Comparison of ENCODE assay signal across 17 cellular contexts in the genomic region with DNA sequence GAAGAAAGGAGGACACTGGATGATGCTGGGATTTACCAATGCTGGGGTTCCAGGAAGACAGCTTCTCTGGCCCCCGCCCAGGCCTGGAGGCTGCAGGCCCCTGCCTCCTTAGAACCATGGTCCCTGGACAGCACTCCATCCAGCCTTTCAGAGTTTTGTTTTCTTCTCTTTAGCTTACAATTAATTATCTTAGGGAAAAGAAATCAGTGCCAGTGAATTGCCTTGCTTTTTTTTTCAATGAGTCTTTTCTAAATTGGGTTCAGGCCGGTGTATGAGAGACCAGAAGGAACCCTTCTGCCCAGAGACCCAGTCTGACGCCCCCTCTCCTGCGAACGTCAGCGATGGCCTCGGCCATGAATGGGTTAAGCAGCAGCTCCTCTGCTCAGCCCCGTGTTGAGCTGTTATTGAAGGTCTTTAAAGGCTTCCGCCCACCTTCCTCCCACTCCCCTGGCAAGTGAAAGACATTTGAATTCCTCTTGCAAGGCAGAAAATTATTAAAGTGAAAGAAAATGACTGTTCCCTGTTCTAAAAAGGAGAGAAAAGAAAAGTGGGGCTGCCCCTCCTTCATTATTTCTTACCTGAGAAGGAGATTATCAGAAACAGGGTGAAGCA.
DNase-seq lines count a peak whose midpoint lies in the region; ATAC-seq, FAIRE-seq and TF ChIP-seq lines count a peak whose summit lies in the region.
"Had no signal": no experiment of that assay in that cellular context is flagged by ENCODE, and none has a peak within 500 bp of the region (broad histone marks: within the 10 kb centered on the region; RNA-seq: fewer than 3 reads in every experiment).

No MANE protein-coding gene starts in this region.

- H2BK5ac ChIP-seq in H1 (ENCODE audit: low read depth, low read length): no peak overlapping the region

- peak overlapping the region; percentile 82 for H4K5ac ChIP-seq in H1 (ENCODE audit: insufficient read length, low read depth, low read length)

- no peak overlapping the region for H2AK5ac ChIP-seq in H1 (ENCODE audit: low read depth, low read length)

- H3K4me3 Mint-ChIP-seq in nephron progenitor cell: peak overlapping the region; percentile 53
- H3K4me3 Mint-ChIP-seq: activated naive CD8-positive, alpha-beta T cell treated with anti-CD3 and anti-CD28 coated beads, Interleukin-2, amount 50 U/mL, for 24 hours; dendritic cell treated with granulocyte-macrophage colony-stimulating factor and Interleukin-4, amounts not matched to agents 40 ng/mL and 50 ng/mL, for 4 days had no signal

- TF ChIP-seq CTCF in HEK293 (tag by site-specific recombination; IDR thresholded peaks at IDR 0.05): no peak
- no peak for TF ChIP-seq CTCF in H1 (IDR thresholded peaks at IDR 0.05; ENCODE audit: control extremely low read depth in 1 of 3, insufficient read depth in 1 of 3, low read depth in 1 of 3, low read length in 3 of 3)
- TF ChIP-seq CTCF in nephron progenitor cell (IDR thresholded peaks at IDR 0.05): no peak

- H3K23me2 ChIP-seq in H1 (ENCODE audit: low read depth, low read length): no peaks in the 10 kb centered on the region

- no peak overlapping the region for H3K56ac ChIP-seq in H1 (replicated peaks; ENCODE audit: insufficient read length, low read depth, low read length)

- H3K36me3 ChIP-seq in HEK293 (ENCODE audit: control insufficient read depth in 2 of 2, insufficient read depth in 1 of 2, low read length in 2 of 2) (no peaks in the 10 kb centered on the region), H1 (ENCODE audit: control insufficient read depth in 2 of 4, insufficient read depth in 4 of 4, low read length in 3 of 4) (no peaks in the 10 kb centered on the region)
- H3K36me3 ChIP-seq: right atrium auricular region had no signal

- H2BK120ac ChIP-seq in H1 (replicated peaks; ENCODE audit: low read depth, low read length): peak overlapping the region; percentile 84

- ATAC-seq in GM21825 (IDR thresholded peaks at IDR 0.05; ENCODE audit: unreplicated experiment) (no peak), GM21447 (IDR thresholded peaks at IDR 0.05; ENCODE audit: unreplicated experiment) (no peak)
- ATAC-seq: activated naive CD8-positive, alpha-beta T cell treated with anti-CD3 and anti-CD28 coated beads, Interleukin-2, amount 50 U/mL, for 24 hours had no signal

- TF ChIP-seq RAD21 in H1 (IDR thresholded peaks at IDR 0.05 in 1 of 2, conservative IDR thresholded peaks at IDR 0.05 in 1 of 2; ENCODE audit: low read depth in 2 of 2, low read length in 2 of 2): no peak

- no peak for FAIRE-seq in H1 (lab: Jason Lieb, UNC)
- FAIRE-seq: bronchial epithelial cell had no signal

- peak overlapping the region; percentile 34 for H4K91ac ChIP-seq in H1 (replicated peaks; ENCODE audit: insufficient read length, low read length)

- H4K8ac ChIP-seq in H1 (ENCODE audit: extremely low read depth, insufficient read depth, low read length): no peak overlapping the region

- no peak overlapping the region for H3K27ac ChIP-seq in HEK293 (ENCODE audit: extremely low read depth, low read depth, low read length)
- no peak overlapping the region; the same call in 1 of the 2 replicates for H3K27ac ChIP-seq in H1 (ENCODE audit: low read depth, low read length)
- H3K27ac ChIP-seq: right atrium auricular region had no signal

- peak overlapping the region; percentile 27 for H3K27ac Mint-ChIP-seq in nephron progenitor cell
- H3K27ac Mint-ChIP-seq: activated naive CD8-positive, alpha-beta T cell treated with anti-CD3 and anti-CD28 coated beads, Interleukin-2, amount 50 U/mL, for 24 hours; dendritic cell treated with granulocyte-macrophage colony-stimulating factor and Interleukin-4, amounts not matched to agents 40 ng/mL and 50 ng/mL, for 4 days had no signal

- no peak for TF ChIP-seq POLR2A in H1 (IDR thresholded peaks at IDR 0.05; ENCODE audit: control extremely low read depth in 1 of 2, low read depth in 2 of 2, low read length in 2 of 2)

- no peak for TF ChIP-seq EP300 in H1 (IDR thresholded peaks at IDR 0.05; ENCODE audit: borderline replicate concordance in 1 of 2, low read depth in 2 of 2, low read length in 2 of 2)

- H3K23ac ChIP-seq in H1 (ENCODE audit: insufficient read length): no peak overlapping the region

- WGBS in H1 (ENCODE audit: extremely low coverage in 1 of 2, insufficient coverage in 1 of 2, insufficient read length in 1 of 2, insufficient replicate concordance in 2 of 2, low coverage in 1 of 2, low lambda C conversion rate in 2 of 2, missing lambda C conversion rate in 1 of 2), 2 experiments: 14% methylated on average over 9 of the region's 9 CpGs; no CpG with 5 or more reads in 1 of the 2 experiments

- H2BK12ac ChIP-seq in H1 (ENCODE audit: low read depth, low read length): no peak overlapping the region

- peak overlapping the region; percentile 49 to 53 for H3K4me2 ChIP-seq in H1 (ENCODE audit: insufficient read depth in 1 of 2, low read depth in 2 of 2, low read length in 2 of 2)

- peak; percentile 26 for DNase-seq in CD1c-positive myeloid dendritic cell (ENCODE audit: extremely low spot score)
- no peak for DNase-seq in H1 (ENCODE audit: low read depth in 1 of 2, low spot score in 2 of 2)
- peak; percentile 34 for DNase-seq in nephron progenitor cell
- DNase-seq in DMS79 (lab: John Stamatoyannopoulos, UW): no peak
- no peak for DNase-seq in NCI-H2081 (lab: John Stamatoyannopoulos, UW)
- DNase-seq: activated naive CD8-positive, alpha-beta T cell treated with anti-CD3 and anti-CD28 coated beads, Interleukin-2, amount 50 U/mL, for 24 hours; DND-41; NCI-H748 treated with DMSO at 0.1 percent for 48 hours; SHP77 treated with DMSO at 0.1 percent for 48 hours; stimulated activated naive CD4-positive, alpha-beta T cell treated with Interleukin-2 at 50 U/mL for 16 hours; trophoblast cell had no signal

- H3K36me3 Mint-ChIP-seq in nephron progenitor cell (ENCODE audit: low read depth): peaks cover 9% of the 10 kb centered on the region

- H2AFZ ChIP-seq in H1 (ENCODE audit: low read length): 0 out of 2 replicates have a peak overlapping the region, but pooled peaks have one; percentile 12

- H3K18ac ChIP-seq in H1 (ENCODE audit: extremely low read depth, low read length): peak overlapping the region; percentile 3; the same call in 1 of the 2 replicates

- POLR2A ChIA-PET in HEK293 (lab: Yijun Ruan, JAX): no interaction called here
- POLR2A ChIA-PET in H1 (lab: Charles Lee; ENCODE audit: partially characterized antibody): interaction anchor here (0.7 to 1.3 kb wide), 2 partner anchors 53 to 1163 kb away, joined by 3 read pairs; a partner anchor contains a TSS

- no peaks in the 10 kb centered on the region for H4K20me1 ChIP-seq in H1 (replicated peaks in 1 of 2; ENCODE audit: control insufficient read depth in 1 of 2, insufficient read depth in 2 of 2, low read length in 2 of 2)

- H3K9ac ChIP-seq in H1 (replicated peaks in 1 of 4; ENCODE audit: extremely low read depth in 1 of 4, low read depth in 3 of 4, low read length in 3 of 4): no peak overlapping the region

- H3K27me3 ChIP-seq in H1 (replicated peaks in 1 of 4; ENCODE audit: control insufficient read depth in 3 of 4, extremely low read depth in 1 of 4, insufficient read depth in 3 of 4, low read length in 3 of 4): no peaks in the 10 kb centered on the region
- H3K27me3 ChIP-seq: right atrium auricular region had no signal

- H3K79me2 ChIP-seq in H1 (ENCODE audit: control insufficient read depth in 1 of 2, insufficient read depth in 2 of 2, low read length in 2 of 2): no peaks in the 10 kb centered on the region

- H3K4me1 Mint-ChIP-seq in nephron progenitor cell: peaks cover 40% of the 10 kb centered on the region
- H3K4me1 Mint-ChIP-seq: activated naive CD8-positive, alpha-beta T cell treated with anti-CD3 and anti-CD28 coated beads, Interleukin-2, amount 50 U/mL, for 24 hours had no signal

- peak overlapping the region; percentile 38; the same call in 1 of the 2 replicates for H2BK20ac ChIP-seq in H1 (ENCODE audit: low read length)

- H3K9me3 ChIP-seq in HEK293 (ENCODE audit: control insufficient read depth, insufficient read depth, low read depth, low read length) (no peaks in the 10 kb centered on the region), H1 (ENCODE audit: insufficient read depth in 2 of 2, low read depth in 1 of 2, low read length in 1 of 2) (no peaks in the 10 kb centered on the region)
- H3K9me3 ChIP-seq: right atrium auricular region had no signal

- no peaks in the 10 kb centered on the region for H3K79me1 ChIP-seq in H1 (ENCODE audit: low read depth, low read length)

- H3K4me1 ChIP-seq in HEK293 (ENCODE audit: control insufficient read depth, insufficient read depth, low read length) (no peaks in the 10 kb centered on the region), H1 (replicated peaks in 1 of 4; ENCODE audit: control insufficient read depth in 3 of 4, insufficient read depth in 4 of 4, low read length in 3 of 4) (peaks cover 5 to 29% (median 19%) of the 10 kb centered on the region in 4 experiments)
- H3K4me1 ChIP-seq: right atrium auricular region had no signal

- no peak overlapping the region for H3K4ac ChIP-seq in H1 (replicated peaks; ENCODE audit: insufficient read length, low read depth, low read length)

- H3K27me3 Mint-ChIP-seq in nephron progenitor cell (ENCODE audit: low read depth, poor library complexity): no peaks in the 10 kb centered on the region

- no peaks in the 10 kb centered on the region for H3K9me3 Mint-ChIP-seq in nephron progenitor cell
- H3K9me3 Mint-ChIP-seq: activated naive CD8-positive, alpha-beta T cell treated with anti-CD3 and anti-CD28 coated beads, Interleukin-2, amount 50 U/mL, for 24 hours; dendritic cell treated with granulocyte-macrophage colony-stimulating factor and Interleukin-4, amounts not matched to agents 40 ng/mL and 50 ng/mL, for 4 days had no signal

- no peak overlapping the region for H2BK15ac ChIP-seq in H1 (ENCODE audit: low read length)

- no peak overlapping the region for H3K14ac ChIP-seq in H1 (ENCODE audit: insufficient read length)

- H3K4me3 ChIP-seq in HEK293 (ENCODE audit: low read depth, low read length) (no peak overlapping the region), H1 (ENCODE audit: extremely low read depth in 1 of 4, insufficient read depth in 2 of 4, low read depth in 3 of 4, low read length in 4 of 4) (peak overlapping the region in 2 of 4 experiments; percentile 8 to 42; a peak in 4 of 8 replicates)
- H3K4me3 ChIP-seq: right atrium auricular region had no signal

- CTCF ChIA-PET in HEK293 (lab: Yijun Ruan, JAX) (interaction anchor here (1.1 kb wide), 1 partner anchor 52 kb away, joined by 3 read pairs; no protein-coding TSS in a partner anchor), H1 (lab: Charles Lee; ENCODE audit: partially characterized antibody) (interaction anchor here (0.5 to 1.0 kb wide), 7 partner anchors 25 to 592 kb away, joined by 3 to 5 read pairs (median 3); no protein-coding TSS in a partner anchor)

TF ChIP-seq in H1, 55 proteins besides CTCF, POLR2A, EP300 and RAD21 (continues in another document):
- TF ChIP-seq, protein P1, sequence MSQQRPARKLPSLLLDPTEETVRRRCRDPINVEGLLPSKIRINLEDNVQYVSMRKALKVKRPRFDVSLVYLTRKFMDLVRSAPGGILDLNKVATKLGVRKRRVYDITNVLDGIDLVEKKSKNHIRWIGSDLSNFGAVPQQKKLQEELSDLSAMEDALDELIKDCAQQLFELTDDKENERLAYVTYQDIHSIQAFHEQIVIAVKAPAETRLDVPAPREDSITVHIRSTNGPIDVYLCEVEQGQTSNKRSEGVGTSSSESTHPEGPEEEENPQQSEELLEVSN (IDR thresholded peaks at IDR 0.05): no peak

Comparison
In these comparisons a context has a peak if more than half of its experiments do, and no peak if none do; other contexts are left out.
1. DNase-seq: peak in CD1c-positive myeloid dendritic cell (single experiment) and nephron progenitor cell (single experiment); none in H1 (0 of 2), DMS79 (single experiment) and NCI-H2081 (0 of 2).